ENCODE assay signal across 16 cellular contexts in genomic region chr2:179636995-179637394, GRCh38.
"Had no signal": no experiment of that assay in that cellular context is flagged by ENCODE, and none has a peak within 500 bp of the region (broad histone marks: within the 10 kb centered on the region; RNA-seq: fewer than 3 reads in every experiment).

No MANE protein-coding gene starts in this region.

- H3K4me3 Mint-ChIP-seq: activated CD4-positive, alpha-beta T cell treated with anti-CD3 and anti-CD28 coated beads, Interleukin-2, amount 10 ng/mL, durations not matched to agents 24 days and 14 days; activated CD8-positive, alpha-beta T cell treated with anti-CD3 and anti-CD28 coated beads, Interleukin-2, amount 10 ng/mL, durations not matched to agents 7 days and 5 days; activated naive CD4-positive, alpha-beta T cell treated with anti-CD3 and anti-CD28 coated beads, Interleukin-2, amount 50 U/mL, for 24 hours; mesothelial cell of epicardium; stimulated activated naive CD8-positive, alpha-beta T cell treated with anti-CD3 and anti-CD28 coated beads, Interleukin-15, Interleukin-2, amounts not matched to agents 100 ng/mL and 50 ng/mL, for 24 hours; T-helper 2 cell treated with Interferon-gamma antibody and Interleukin-4, amounts not matched to agents 5 μg/mL and 100 μg/mL, for 36 hours had no signal

- H3K36me3 ChIP-seq: adrenal gland, colonic mucosa, lower lobe of right lung, pancreas had no signal

- H3K9me3 Mint-ChIP-seq: activated CD4-positive, alpha-beta T cell treated with anti-CD3 and anti-CD28 coated beads, Interleukin-2, amount 10 ng/mL, durations not matched to agents 24 days and 14 days; activated naive CD4-positive, alpha-beta T cell treated with anti-CD3 and anti-CD28 coated beads, Interleukin-2, amount 50 U/mL, for 24 hours; stimulated activated naive CD8-positive, alpha-beta T cell treated with anti-CD3 and anti-CD28 coated beads, Interleukin-15, Interleukin-2, amounts not matched to agents 100 ng/mL and 50 ng/mL, for 24 hours; T-helper 2 cell treated with Interferon-gamma antibody and Interleukin-4, amounts not matched to agents 5 μg/mL and 100 μg/mL, for 36 hours had no signal

- H3K27ac ChIP-seq: colonic mucosa, lower lobe of right lung, pancreas, skin epidermis had no signal

- H3K36me3 Mint-ChIP-seq: activated naive CD4-positive, alpha-beta T cell treated with anti-CD3 and anti-CD28 coated beads, Interleukin-2, amount 50 U/mL, for 24 hours; mesothelial cell of epicardium had no signal

- H3K4me1 ChIP-seq: colonic mucosa, lower lobe of right lung had no signal

- H3K4me1 Mint-ChIP-seq: activated CD4-positive, alpha-beta T cell treated with anti-CD3 and anti-CD28 coated beads, Interleukin-2, amount 10 ng/mL, durations not matched to agents 24 days and 14 days; activated naive CD4-positive, alpha-beta T cell treated with anti-CD3 and anti-CD28 coated beads, Interleukin-2, amount 50 U/mL, for 24 hours had no signal

- DNase-seq: activated CD4-positive, alpha-beta T cell treated with anti-CD3 and anti-CD28 coated beads, Interleukin-2, amount 10 ng/mL, durations not matched to agents 24 days and 14 days; activated CD4-positive, CD25-positive, alpha-beta regulatory T cell; activated CD8-positive, alpha-beta memory T cell treated with anti-CD3 and anti-CD28 coated beads, Interleukin-2, amount 50 U/mL, for 4 hours; activated CD8-positive, alpha-beta T cell treated with anti-CD3 and anti-CD28 coated beads, Interleukin-2, amount 10 ng/mL, durations not matched to agents 7 days and 5 days; activated effector memory CD4-positive, alpha-beta T cell treated with anti-CD3 and anti-CD28 coated beads, Interleukin-2, amount 50 U/mL, for 16 hours; activated T-cell treated with anti-CD3 and anti-CD28 coated beads, Interleukin-2, amount 50 U/mL, for 48 hours; colonic mucosa; lower lobe of right lung; pancreas; stimulated activated CD4-positive, alpha-beta T cell treated with anti-CD3 and anti-CD28 coated beads, Interleukin-4, amount 100 ng/mL, for 24 hours had no signal

- H3K27me3 ChIP-seq: adrenal gland, colonic mucosa, pancreas had no signal

- H3K27ac Mint-ChIP-seq: activated CD4-positive, alpha-beta T cell treated with anti-CD3 and anti-CD28 coated beads, Interleukin-2, amount 10 ng/mL, durations not matched to agents 24 days and 14 days; activated CD8-positive, alpha-beta T cell treated with anti-CD3 and anti-CD28 coated beads, Interleukin-2, amount 10 ng/mL, durations not matched to agents 7 days and 5 days; activated naive CD4-positive, alpha-beta T cell treated with anti-CD3 and anti-CD28 coated beads, Interleukin-2, amount 50 U/mL, for 24 hours; mesothelial cell of epicardium; stimulated activated naive CD8-positive, alpha-beta T cell treated with anti-CD3 and anti-CD28 coated beads, Interleukin-15, Interleukin-2, amounts not matched to agents 100 ng/mL and 50 ng/mL, for 24 hours; T-helper 2 cell treated with Interferon-gamma antibody and Interleukin-4, amounts not matched to agents 5 μg/mL and 100 μg/mL, for 36 hours had no signal

- H3K4me3 ChIP-seq: adrenal gland, colonic mucosa, lower lobe of right lung, pancreas, skin epidermis had no signal

- H3K27me3 Mint-ChIP-seq: activated CD4-positive, alpha-beta T cell treated with anti-CD3 and anti-CD28 coated beads, Interleukin-2, amount 10 ng/mL, durations not matched to agents 24 days and 14 days had no signal

- H3K9me3 ChIP-seq: adrenal gland, colonic mucosa, lower lobe of right lung, pancreas had no signal
